In the genomic region with DNA sequence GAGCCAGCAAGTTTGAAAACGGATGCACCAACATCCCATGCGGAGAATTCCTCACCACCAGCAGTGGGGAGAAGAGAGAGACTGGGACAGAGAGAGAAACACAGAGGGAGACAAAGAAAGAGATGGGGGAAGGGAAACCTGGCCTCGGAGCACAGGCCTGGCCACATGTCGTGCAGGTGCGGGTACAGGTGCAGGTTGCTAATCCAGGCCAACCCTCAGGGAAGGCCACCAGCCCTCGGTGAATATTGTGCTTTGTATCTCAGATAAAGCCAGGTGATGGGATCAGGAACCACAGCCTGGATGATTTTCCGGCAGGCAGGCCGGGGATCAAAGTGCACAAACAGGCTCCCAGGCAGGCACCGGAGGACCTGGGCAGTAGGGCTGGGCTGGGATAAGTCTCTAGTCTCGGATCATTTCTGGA, we compare ENCODE assay signal across 1 cellular context.
TF ChIP-seq lines count a peak whose summit lies in the region.

No MANE protein-coding gene starts in this region.

TF ChIP-seq in HepG2, 621 proteins besides CTCF, POLR2A, EP300 and RAD21 (continued from another document):
- TF ChIP-seq BORCS8-MEF2B (CRISPR knock-in tag; IDR thresholded peaks at IDR 0.05) (no peak), PITX1 (CRISPR knock-in tag; IDR thresholded peaks at IDR 0.05) (no peak), FOXK2 (IDR thresholded peaks at IDR 0.05) (no peak), NR2F2 (IDR thresholded peaks at IDR 0.05; ENCODE audit: borderline replicate concordance, low read depth) (no peak), THAP7 (CRISPR knock-in tag; IDR thresholded peaks at IDR 0.05) (no peak)
- TF ChIP-seq, protein P1, sequence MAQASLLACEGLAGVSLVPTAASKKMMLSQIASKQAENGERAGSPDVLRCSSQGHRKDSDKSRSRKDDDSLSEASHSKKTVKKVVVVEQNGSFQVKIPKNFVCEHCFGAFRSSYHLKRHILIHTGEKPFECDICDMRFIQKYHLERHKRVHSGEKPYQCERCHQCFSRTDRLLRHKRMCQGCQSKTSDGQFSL (CRISPR knock-in tag; IDR thresholded peaks at IDR 0.05) = no peak
- TF ChIP-seq, protein P2, sequence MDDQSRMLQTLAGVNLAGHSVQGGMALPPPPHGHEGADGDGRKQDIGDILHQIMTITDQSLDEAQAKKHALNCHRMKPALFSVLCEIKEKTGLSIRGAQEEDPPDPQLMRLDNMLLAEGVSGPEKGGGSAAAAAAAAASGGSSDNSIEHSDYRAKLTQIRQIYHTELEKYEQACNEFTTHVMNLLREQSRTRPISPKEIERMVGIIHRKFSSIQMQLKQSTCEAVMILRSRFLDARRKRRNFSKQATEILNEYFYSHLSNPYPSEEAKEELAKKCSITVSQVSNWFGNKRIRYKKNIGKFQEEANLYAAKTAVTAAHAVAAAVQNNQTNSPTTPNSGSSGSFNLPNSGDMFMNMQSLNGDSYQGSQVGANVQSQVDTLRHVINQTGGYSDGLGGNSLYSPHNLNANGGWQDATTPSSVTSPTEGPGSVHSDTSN (CRISPR knock-in tag; IDR thresholded peaks at IDR 0.05; ENCODE audit: borderline replicate concordance) = no peak
- TF ChIP-seq, protein P3, sequence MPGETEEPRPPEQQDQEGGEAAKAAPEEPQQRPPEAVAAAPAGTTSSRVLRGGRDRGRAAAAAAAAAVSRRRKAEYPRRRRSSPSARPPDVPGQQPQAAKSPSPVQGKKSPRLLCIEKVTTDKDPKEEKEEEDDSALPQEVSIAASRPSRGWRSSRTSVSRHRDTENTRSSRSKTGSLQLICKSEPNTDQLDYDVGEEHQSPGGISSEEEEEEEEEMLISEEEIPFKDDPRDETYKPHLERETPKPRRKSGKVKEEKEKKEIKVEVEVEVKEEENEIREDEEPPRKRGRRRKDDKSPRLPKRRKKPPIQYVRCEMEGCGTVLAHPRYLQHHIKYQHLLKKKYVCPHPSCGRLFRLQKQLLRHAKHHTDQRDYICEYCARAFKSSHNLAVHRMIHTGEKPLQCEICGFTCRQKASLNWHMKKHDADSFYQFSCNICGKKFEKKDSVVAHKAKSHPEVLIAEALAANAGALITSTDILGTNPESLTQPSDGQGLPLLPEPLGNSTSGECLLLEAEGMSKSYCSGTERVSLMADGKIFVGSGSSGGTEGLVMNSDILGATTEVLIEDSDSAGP (CRISPR knock-in tag; IDR thresholded peaks at IDR 0.05; ENCODE audit: borderline replicate concordance) = 0 out of 2 replicates have a peak, but pooled peaks have one; percentile 30
- TF ChIP-seq, protein P4, sequence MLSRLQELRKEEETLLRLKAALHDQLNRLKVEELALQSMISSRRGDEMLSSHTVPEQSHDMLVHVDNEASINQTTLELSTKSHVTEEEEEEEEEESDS (CRISPR knock-in tag; IDR thresholded peaks at IDR 0.05; ENCODE audit: borderline replicate concordance) = no peak
TF ChIP-seq in HepG2: peak in this region for 14.
